In the genomic region with DNA sequence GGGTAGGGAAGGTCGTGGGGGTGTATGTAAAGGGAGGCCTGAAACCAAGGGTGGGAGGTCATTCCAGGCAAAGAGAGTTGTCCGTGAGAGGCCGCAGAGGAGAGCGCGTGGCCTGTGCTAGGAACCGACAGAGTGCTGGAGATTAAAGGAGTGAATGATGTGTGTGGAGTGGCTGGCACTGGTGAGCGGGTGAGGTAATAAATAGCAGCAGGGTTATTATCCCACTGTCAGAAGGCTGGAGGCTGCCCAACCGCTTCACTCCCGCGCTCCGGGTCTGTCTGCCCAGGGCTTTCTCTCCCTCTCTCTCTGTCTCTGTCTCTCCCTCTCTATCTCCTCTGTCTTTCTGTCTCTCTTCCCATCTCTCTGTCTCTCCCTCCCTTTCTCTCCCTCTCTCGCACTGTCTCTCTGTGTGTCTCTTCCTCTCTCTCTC, we compare ENCODE assay signal across 19 cellular contexts. TPM values are rescaled to one million over a fixed set of nuclear protein-coding genes. Genes with fewer than 3 reads are reported as not detected.
DNase-seq lines count a peak whose midpoint lies in the region; ATAC-seq lines count a peak whose summit lies in the region.
"Had no signal": no experiment of that assay in that cellular context is flagged by ENCODE, and none has a peak within 500 bp of the region (broad histone marks: within the 10 kb centered on the region; RNA-seq: fewer than 3 reads in every experiment).

No MANE protein-coding gene starts in this region.

- no peak overlapping the region for H2BK12ac ChIP-seq in neuronal stem cell (ENCODE audit: low read length)

- H2BK15ac ChIP-seq in neuronal stem cell (ENCODE audit: low read length) = no peak overlapping the region

- intact Hi-C loops in Right ventricle myocardium superior (cut with DNase I) = no loop called here
- intact Hi-C loops in sciatic nerve (cut with DNase I) = no loop called here

- H4K8ac ChIP-seq in neuronal stem cell (ENCODE audit: low read depth, low read length) = no peak overlapping the region

- no peak overlapping the region for H3K27ac ChIP-seq in neuronal stem cell (replicated peaks; ENCODE audit: low read length)
- H3K27ac ChIP-seq: BLaER1 treated with 17β-estradiol and CSF1 and Interleukin-3, amounts not matched to agents 10 nM and 100 nM; SK-N-MC had no signal

- no peaks in the 10 kb centered on the region for H3K9me3 ChIP-seq in neuronal stem cell (replicated peaks in 1 of 2; ENCODE audit: control insufficient read depth in 2 of 2, insufficient read depth in 1 of 2, low read depth in 1 of 2, low read length in 2 of 2)

- no peak overlapping the region for H3K9ac ChIP-seq in neuronal stem cell (ENCODE audit: low read depth, low read length, poor library complexity)
- H3K9ac ChIP-seq: BLaER1 treated with 17β-estradiol and CSF1 and Interleukin-3, amounts not matched to agents 10 nM and 100 nM had no signal

- no peaks in the 10 kb centered on the region for H3K79me1 ChIP-seq in neuronal stem cell (ENCODE audit: low read depth, low read length)

- peaks cover 0 to 3% of the 10 kb centered on the region in 2 donors for H3K4me1 ChIP-seq in neuronal stem cell (ENCODE audit: control insufficient read depth in 2 of 2, insufficient read depth in 1 of 2, low read depth in 1 of 2, low read length in 2 of 2)

- no peak overlapping the region for H3K4ac ChIP-seq in neuronal stem cell (ENCODE audit: low read length)

- no peak overlapping the region for H3K14ac ChIP-seq in neuronal stem cell (ENCODE audit: low read length)

- no peak overlapping the region for H3K23ac ChIP-seq in neuronal stem cell (ENCODE audit: low read depth, low read length, poor library complexity)

- no peak overlapping the region for H2BK5ac ChIP-seq in neuronal stem cell (ENCODE audit: low read length)

- H3K27me3 ChIP-seq in neuronal stem cell (ENCODE audit: control insufficient read depth in 3 of 3, insufficient read depth in 3 of 3, low read depth in 1 of 3, low read length in 3 of 3) = no peaks in the 10 kb centered on the region
- H3K27me3 ChIP-seq: BLaER1 treated with 17β-estradiol and CSF1 and Interleukin-3, amounts not matched to agents 10 nM and 100 nM had no signal

- ATAC-seq in Right ventricle myocardium superior (ENCODE audit: poor library complexity) (peak; percentile 89), sciatic nerve (no peak), GM21619 (IDR thresholded peaks at IDR 0.05; ENCODE audit: unreplicated experiment) (no peak), GM21381 (IDR thresholded peaks at IDR 0.05; ENCODE audit: unreplicated experiment) (no peak)

- no peak overlapping the region for H4K91ac ChIP-seq in neuronal stem cell (ENCODE audit: low read depth, low read length, poor library complexity)

- no peaks in the 10 kb centered on the region for H3K36me3 ChIP-seq in neuronal stem cell (replicated peaks in 1 of 2; ENCODE audit: control insufficient read depth in 2 of 2, insufficient read depth in 2 of 2, low read length in 2 of 2)
- H3K36me3 ChIP-seq: BLaER1 treated with 17β-estradiol and CSF1 and Interleukin-3, amounts not matched to agents 10 nM and 100 nM had no signal

- H2AFZ ChIP-seq in neuronal stem cell (ENCODE audit: low read length) = peak overlapping the region; percentile 45

- peak; percentile 30 for DNase-seq in EH (ENCODE audit: low read depth)
- DNase-seq in NCI-H774 (lab: John Stamatoyannopoulos, UW) = peak; percentile 30
- peak; percentile 82 for DNase-seq in Right ventricle myocardium superior
- DNase-seq in neuronal stem cell (ENCODE audit: low spot score) = no peak
- no peak for DNase-seq in sciatic nerve (ENCODE audit: low spot score)
- no peak for DNase-seq in OCI-M1 (lab: John Stamatoyannopoulos, UW)
- DNase-seq: activated CD4-positive, alpha-beta T cell treated with anti-CD3 and anti-CD28 coated beads for 48 hours; activated gamma-delta T cell treated with Interleukin-2 at 50 U/mL for 16 hours; cortex of kidney; glutamatergic neuron; KBM-7 had no signal

- no CpG with 5 or more reads among the region's 12 CpGs for WGBS in neuronal stem cell (ENCODE audit: extremely low coverage in 2 of 2, insufficient read length in 2 of 2, insufficient replicate concordance in 1 of 2), 2 donors

- peak overlapping the region; percentile 15 for H3K18ac ChIP-seq in neuronal stem cell (ENCODE audit: low read length)

- H2AK5ac ChIP-seq in neuronal stem cell (ENCODE audit: low read depth, low read length) = no peak overlapping the region

- H3K4me3 ChIP-seq in neuronal stem cell (ENCODE audit: low read length in 2 of 2) = no peak overlapping the region
- H3K4me3 ChIP-seq: BLaER1 treated with 17β-estradiol and CSF1 and Interleukin-3, amounts not matched to agents 10 nM and 100 nM; SK-N-MC had no signal

- H3K4me2 ChIP-seq in neuronal stem cell (ENCODE audit: insufficient read depth, low read length, poor library complexity, severe bottlenecking) = no peak overlapping the region
- H3K4me2 ChIP-seq: BLaER1 treated with 17β-estradiol and CSF1 and Interleukin-3, amounts not matched to agents 10 nM and 100 nM had no signal

- H2BK120ac ChIP-seq in neuronal stem cell (ENCODE audit: low read depth, low read length) = no peak overlapping the region

RNA-seq across cellular contexts. Expression of gene ZNF579, which starts 17.4 kb away (rescaled TPM):
- total RNA-seq in Right ventricle myocardium superior = 13.6 TPM
- polyA plus RNA-seq in neuronal stem cell (2013, experiment 1 of 2) = 34.7 TPM
- polyA plus RNA-seq in neuronal stem cell (2013, experiment 2 of 2) = 32.1 TPM
- total RNA-seq in sciatic nerve = 14.3 TPM

RNA-seq across cellular contexts. Expression of gene SBK3, which starts 17.9 kb away (rescaled TPM):
- total RNA-seq in Right ventricle myocardium superior (27.4 TPM), sciatic nerve (0.53 TPM)
- polyA plus RNA-seq in neuronal stem cell (2013, experiment 1 of 2) = 4.0 TPM
- 4.2 TPM for polyA plus RNA-seq in neuronal stem cell (2013, experiment 2 of 2)
- total RNA-seq: renal cortical epithelial cell, temporal lobe had no signal

RNA-seq across cellular contexts. Expression of gene SBK2, which starts 26.3 kb away (rescaled TPM):
- total RNA-seq in Right ventricle myocardium superior (15.6 TPM), sciatic nerve (not detected)
- 4.6 TPM for polyA plus RNA-seq in neuronal stem cell (2013, experiment 1 of 2)
- 4.6 TPM for polyA plus RNA-seq in neuronal stem cell (2013, experiment 2 of 2)
- total RNA-seq: lung microvascular endothelial cell, NCI-H460, renal cortical epithelial cell, temporal lobe had no signal

RNA-seq across cellular contexts. Expression of gene FIZ1, which starts 36.0 kb away (rescaled TPM):
- total RNA-seq in Right ventricle myocardium superior (13.0 TPM), sciatic nerve (11.7 TPM)
- 19.2 TPM for polyA plus RNA-seq in neuronal stem cell (2013, experiment 1 of 2)
- polyA plus RNA-seq in neuronal stem cell (2013, experiment 2 of 2) = 18.4 TPM

RNA-seq across cellular contexts. Expression of gene ZNF524, which starts 36.8 kb away (rescaled TPM):
- 17.5 TPM for total RNA-seq in Right ventricle myocardium superior
- 3.1 TPM for polyA plus RNA-seq in neuronal stem cell (2013, experiment 1 of 2)
- polyA plus RNA-seq in neuronal stem cell (2013, experiment 2 of 2) = 3.8 TPM
- 18.9 TPM for total RNA-seq in sciatic nerve

Comparison
In these comparisons a context has a peak if more than half of its experiments do, and no peak if none do; other contexts are left out.
1. DNase-seq: peak in EH (single experiment), NCI-H774 (single experiment) and Right ventricle myocardium superior (single experiment); none in neuronal stem cell (single experiment), sciatic nerve (single experiment) and OCI-M1 (single experiment).
2. RNA of gene SBK3, which starts 17.9 kb away (total RNA-seq): 27.4 TPM in Right ventricle myocardium superior (single experiment); 0.53 TPM in sciatic nerve (single experiment); every median in the first group is over 10 times any median in the second.
3. RNA of gene SBK2, which starts 26.3 kb away (total RNA-seq): 15.6 TPM in Right ventricle myocardium superior (single experiment); not detected in sciatic nerve (single experiment); every median in the first group is over 10 times any median in the second.